Comparison of ENCODE assay signal across 24 cellular contexts in the genomic region with DNA sequence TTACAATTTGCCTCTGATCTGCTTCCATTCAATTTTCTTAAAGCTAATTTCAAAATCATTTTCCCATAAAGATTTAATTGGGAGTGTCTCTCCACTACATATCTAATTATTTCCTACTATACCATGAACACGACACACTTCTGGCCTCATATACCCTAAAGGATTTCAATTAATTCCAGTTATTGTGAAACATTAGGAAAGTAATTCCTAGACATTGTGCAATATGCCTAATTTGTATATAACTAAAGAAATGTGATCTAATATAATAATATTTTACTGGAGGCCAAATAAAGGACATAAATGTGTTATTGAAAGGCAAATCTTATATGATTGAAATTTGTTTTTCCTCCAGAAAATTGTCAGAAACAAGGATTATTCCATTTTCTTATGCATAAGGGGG.
DNase-seq lines count a peak whose midpoint lies in the region; ATAC-seq, FAIRE-seq and TF ChIP-seq lines count a peak whose summit lies in the region.
"Had no signal": no experiment of that assay in that cellular context is flagged by ENCODE, and none has a peak within 500 bp of the region (broad histone marks: within the 10 kb centered on the region; RNA-seq: fewer than 3 reads in every experiment).

No MANE protein-coding gene starts in this region.

- H3K9me3 ChIP-seq in HepG2 (ENCODE audit: low read length), result peaks cover 29% of the 10 kb centered on the region
- H3K9me3 ChIP-seq in right lobe of liver, result no peaks in the 10 kb centered on the region
- H3K9me3 ChIP-seq in adipocyte (ENCODE audit: control insufficient read depth, low read length), result no peaks in the 10 kb centered on the region
- no peaks in the 10 kb centered on the region for H3K9me3 ChIP-seq in K562 (replicated peaks; ENCODE audit: control insufficient read depth, insufficient read depth, low read depth, low read length)
- H3K9me3 ChIP-seq: A549; BLaER1 treated with 17β-estradiol and CSF1 and Interleukin-3, amounts not matched to agents 10 nM and 100 nM; Caco-2 had no signal

- H3K9ac ChIP-seq in HepG2 (ENCODE audit: insufficient read depth, low read depth, low read length) (no peak overlapping the region), adipocyte (ENCODE audit: low read length) (no peak overlapping the region), K562 (ENCODE audit: insufficient read depth in 1 of 2, low read depth in 2 of 2, low read length in 2 of 2) (no peak overlapping the region)
- H3K9ac ChIP-seq: BLaER1 treated with 17β-estradiol and CSF1 and Interleukin-3, amounts not matched to agents 10 nM and 100 nM had no signal

- H3K9me1 ChIP-seq in K562 (ENCODE audit: control insufficient read depth, insufficient read depth, low read length), result no peaks in the 10 kb centered on the region

- intact Hi-C loops in HepG2 (cut with micrococcal nuclease; ENCODE audit: unreplicated experiment), result no loop called here
- intact Hi-C loops in right lobe of liver (cut with DNase I), result no loop called here
- intact Hi-C loops in K562 (cut with micrococcal nuclease), result no loop called here

- DNase-seq in HepG2 (ENCODE audit: low spot score), result no peak
- no peak for DNase-seq in right lobe of liver
- peak; percentile 57 for DNase-seq in adipocyte (ENCODE audit: low read depth)
- no peak for DNase-seq in K562 (ENCODE audit: extremely low read depth in 1 of 4, low spot score in 3 of 4)
- DNase-seq in epithelial cell of esophagus (ENCODE audit: low read depth), result peak; percentile 40
- DNase-seq in HCEC 1CT, result no peak
- no peak for DNase-seq in SIG-M5 (lab: John Stamatoyannopoulos, UW)
- no peak for DNase-seq in AG08396 (ENCODE audit: low spot score)
- DNase-seq: ACHN; AML-193; Caco-2; Calu3; CD4-positive, alpha-beta T cell; CD8-positive, alpha-beta T cell; DMS79 treated with DMSO at 0.1 percent for 48 hours; GF-D8 had no signal

- 0% methylated on average over 1 of the region's 1 CpG for WGBS in HepG2 (ENCODE audit: low lambda C conversion rate)
- WGBS in right lobe of liver (ENCODE audit: insufficient coverage, low coverage, low lambda C conversion rate, missing lambda C conversion rate), result 48% methylated on average over 1 of the region's 1 CpG
- 0% methylated on average over 1 of the region's 1 CpG for WGBS in K562 (ENCODE audit: insufficient coverage, low coverage, missing lambda C conversion rate)

- H2AFZ ChIP-seq in HepG2 (ENCODE audit: low read length) (no peak overlapping the region), K562 (ENCODE audit: low read depth, low read length) (no peak overlapping the region)

- H3K4me3 ChIP-seq in HepG2 (replicated peaks in 1 of 3; ENCODE audit: insufficient read depth in 1 of 3, low read depth in 2 of 3, low read length in 3 of 3) (no peak overlapping the region), right lobe of liver (no peak overlapping the region), adipocyte (ENCODE audit: low read length) (no peak overlapping the region), K562 (no peak overlapping the region), epithelial cell of esophagus (ENCODE audit: low read length) (no peak overlapping the region)
- H3K4me3 ChIP-seq: A549; BLaER1 treated with 17β-estradiol and CSF1 and Interleukin-3, amounts not matched to agents 10 nM and 100 nM had no signal

- CTCF ChIA-PET in HepG2 (lab: Yijun Ruan, JAX; ENCODE audit: low intra/inter-chr PET ratio, low total read pairs) (no interaction called here), K562 (lab: Yijun Ruan, JAX; ENCODE audit: low intra/inter-chr PET ratio) (no interaction called here)

- no peaks in the 10 kb centered on the region for H3K79me2 ChIP-seq in HepG2 (ENCODE audit: insufficient read depth, low read length)
- no peaks in the 10 kb centered on the region for H3K79me2 ChIP-seq in K562 (ENCODE audit: control insufficient read depth, insufficient read depth, low read length)

- no peak for TF ChIP-seq POLR2A in HepG2 (IDR thresholded peaks at IDR 0.05; ENCODE audit: insufficient read depth in 1 of 2, low read depth in 2 of 2, low read length in 2 of 2)
- no peak for TF ChIP-seq POLR2A in right lobe of liver (IDR thresholded peaks at IDR 0.05)
- TF ChIP-seq POLR2A in K562 (conservative IDR thresholded peaks at IDR 0.05), result no peak

- in situ Hi-C loops in HepG2 (cut with HindIII; ENCODE audit: extremely low pct_ligation_motif_present, low pct_unique_long_range_greater_than_20kb), result no loop called here
- in situ Hi-C loops in K562 (cut with MboI), result no loop called here

- no peaks in the 10 kb centered on the region for H3K27me3 ChIP-seq in HepG2 (ENCODE audit: control insufficient read depth in 1 of 2, insufficient read depth in 2 of 2, low read length in 2 of 2)
- H3K27me3 ChIP-seq in right lobe of liver, result no peaks in the 10 kb centered on the region
- H3K27me3 ChIP-seq in adipocyte (replicated peaks; ENCODE audit: control insufficient read depth, insufficient read depth, low read length), result no peaks in the 10 kb centered on the region
- H3K27me3 ChIP-seq in K562 (ENCODE audit: control insufficient read depth in 2 of 2, insufficient read depth in 2 of 2, low read length in 2 of 2), result no peaks in the 10 kb centered on the region
- H3K27me3 ChIP-seq: BLaER1 treated with 17β-estradiol and CSF1 and Interleukin-3, amounts not matched to agents 10 nM and 100 nM had no signal

- H3K4me1 ChIP-seq in HepG2 (ENCODE audit: insufficient read depth, low read length), result no peaks in the 10 kb centered on the region
- no peaks in the 10 kb centered on the region for H3K4me1 ChIP-seq in right lobe of liver
- H3K4me1 ChIP-seq in adipocyte (ENCODE audit: control insufficient read depth, insufficient read depth, low read length), result no peaks in the 10 kb centered on the region
- no peaks in the 10 kb centered on the region for H3K4me1 ChIP-seq in K562 (replicated peaks in 1 of 2; ENCODE audit: control insufficient read depth in 2 of 2, insufficient read depth in 2 of 2, low read length in 2 of 2)
- H3K4me1 ChIP-seq: A549; BLaER1 treated with 17β-estradiol and CSF1 and Interleukin-3, amounts not matched to agents 10 nM and 100 nM; Caco-2 had no signal

- H4K20me1 ChIP-seq in HepG2 (ENCODE audit: insufficient read depth, low read length), result no peaks in the 10 kb centered on the region
- no peaks in the 10 kb centered on the region for H4K20me1 ChIP-seq in K562 (replicated peaks; ENCODE audit: control insufficient read depth, insufficient read depth, low read length)
- H4K20me1 ChIP-seq: BLaER1 treated with 17β-estradiol and CSF1 and Interleukin-3, amounts not matched to agents 10 nM and 100 nM had no signal

- POLR2A ChIA-PET in HepG2 (lab: Yijun Ruan, JAX), result no interaction called here
- POLR2A ChIA-PET in K562 (lab: Yijun Ruan, JAX), result no interaction called here

- FAIRE-seq in HepG2 (lab: Jason Lieb, UNC) (no peak), K562 (lab: Jason Lieb, UNC) (no peak)
- FAIRE-seq: A549, D721Med, G401.6, GM12891, GM19239 had no signal

- TF ChIP-seq RAD21 in HepG2 (CRISPR knock-in tag; IDR thresholded peaks at IDR 0.05), result no peak
- TF ChIP-seq RAD21 in K562 (CRISPR knock-in tag; conservative IDR thresholded peaks at IDR 0.05 in 1 of 2, IDR thresholded peaks at IDR 0.05 in 1 of 2), result no peak

- H3K36me3 ChIP-seq in HepG2 (replicated peaks in 1 of 2; ENCODE audit: control insufficient read depth in 1 of 2, insufficient read depth in 2 of 2, low read length in 2 of 2), result no peaks in the 10 kb centered on the region
- no peaks in the 10 kb centered on the region for H3K36me3 ChIP-seq in right lobe of liver
- H3K36me3 ChIP-seq in adipocyte (ENCODE audit: control insufficient read depth, insufficient read depth, low read length, severe bottlenecking), result no peaks in the 10 kb centered on the region
- H3K36me3 ChIP-seq in K562 (ENCODE audit: control insufficient read depth, insufficient read depth, low read length), result no peaks in the 10 kb centered on the region
- H3K36me3 ChIP-seq: BLaER1 treated with 17β-estradiol and CSF1 and Interleukin-3, amounts not matched to agents 10 nM and 100 nM had no signal

- H3K4me2 ChIP-seq in HepG2 (ENCODE audit: low read depth, low read length) (no peak overlapping the region), K562 (ENCODE audit: insufficient read depth, low read length) (no peak overlapping the region)
- H3K4me2 ChIP-seq: A549; BLaER1 treated with 17β-estradiol and CSF1 and Interleukin-3, amounts not matched to agents 10 nM and 100 nM had no signal

- ATAC-seq in HepG2, result no peak
- no peak for ATAC-seq in right lobe of liver
- ATAC-seq in K562, result no peak
- ATAC-seq: A549; CD8-positive, alpha-beta T cell had no signal

- no peak overlapping the region for H3K27ac ChIP-seq in HepG2 (ENCODE audit: extremely low read length, insufficient read depth, low read length)
- no peak overlapping the region for H3K27ac ChIP-seq in right lobe of liver
- H3K27ac ChIP-seq in K562 (ENCODE audit: extremely low read depth, low read depth, low read length), result no peak overlapping the region
- H3K27ac ChIP-seq: 22Rv1; A549; BLaER1 treated with 17β-estradiol and CSF1 and Interleukin-3, amounts not matched to agents 10 nM and 100 nM; C4-2B had no signal

- BruUV-seq in HepG2 (replicated peaks; lab: Mats Ljungman, UMichigan), result no TSS peak
- no TSS peak for BruUV-seq in K562 (replicated peaks; lab: Mats Ljungman, UMichigan)

- TF ChIP-seq EP300 in HepG2 (IDR thresholded peaks at IDR 0.05; ENCODE audit: low read depth in 2 of 2, low read length in 2 of 2), result no peak
- TF ChIP-seq EP300 in HepG2 (CRISPR knock-in tag; IDR thresholded peaks at IDR 0.05; ENCODE audit: borderline replicate concordance), result no peak
- no peak for TF ChIP-seq EP300 in K562 (IDR thresholded peaks at IDR 0.05; ENCODE audit: low read length)

- TF ChIP-seq CTCF in HepG2 (CRISPR knock-in tag; IDR thresholded peaks at IDR 0.05), result no peak
- TF ChIP-seq CTCF in right lobe of liver (IDR thresholded peaks at IDR 0.05), result no peak
- no peak for TF ChIP-seq CTCF in K562 (IDR thresholded peaks at IDR 0.05 in 2 of 3, conservative IDR thresholded peaks at IDR 0.05 in 1 of 3; ENCODE audit: insufficient read depth in 2 of 3, low read depth in 1 of 3, low read length in 3 of 3)
- TF ChIP-seq CTCF in epithelial cell of esophagus (IDR thresholded peaks at IDR 0.05; ENCODE audit: insufficient read depth, low read depth, low read length, missing control alignments), result no peak

TF ChIP-seq in HepG2, 621 proteins besides CTCF, POLR2A, EP300 and RAD21:
- TF ChIP-seq ZC3H13 (CRISPR knock-in tag; IDR thresholded peaks at IDR 0.05) (no peak), CEBPB (IDR thresholded peaks at IDR 0.05; ENCODE audit: borderline replicate concordance, low read depth, low read length) (peak; percentile 59; the same call in 1 of the 2 replicates)

TF ChIP-seq in K562, 482 proteins besides CTCF, POLR2A, EP300 and RAD21:
- TF ChIP-seq BRF1 (IDR thresholded peaks at IDR 0.05; ENCODE audit: borderline replicate concordance, extremely low read depth, insufficient read length) (no peak), CEBPB (tag; IDR thresholded peaks at IDR 0.05) (peak; percentile 52), CEBPG (CRISPR knock-in tag; IDR thresholded peaks at IDR 0.05) (no peak), CEBPG (tag; conservative IDR thresholded peaks at IDR 0.05 in 1 of 2, IDR thresholded peaks at IDR 0.05 in 1 of 2) (peak in 1 of 2 experiments; percentile 65; a peak in 1 of 4 replicates), ZNF586 (CRISPR knock-in tag; conservative IDR thresholded peaks at IDR 0.05) (no peak)

Comparison
In these comparisons a context has a peak if more than half of its experiments do, and no peak if none do; other contexts are left out.
1. DNase-seq: peak in adipocyte (single experiment) and epithelial cell of esophagus (single experiment); none in HepG2 (single experiment), right lobe of liver (0 of 3), K562 (0 of 4), HCEC 1CT (single experiment), SIG-M5 (single experiment) and AG08396 (single experiment).